Comparison of ENCODE assay signal across 12 cellular contexts in the genomic region with DNA sequence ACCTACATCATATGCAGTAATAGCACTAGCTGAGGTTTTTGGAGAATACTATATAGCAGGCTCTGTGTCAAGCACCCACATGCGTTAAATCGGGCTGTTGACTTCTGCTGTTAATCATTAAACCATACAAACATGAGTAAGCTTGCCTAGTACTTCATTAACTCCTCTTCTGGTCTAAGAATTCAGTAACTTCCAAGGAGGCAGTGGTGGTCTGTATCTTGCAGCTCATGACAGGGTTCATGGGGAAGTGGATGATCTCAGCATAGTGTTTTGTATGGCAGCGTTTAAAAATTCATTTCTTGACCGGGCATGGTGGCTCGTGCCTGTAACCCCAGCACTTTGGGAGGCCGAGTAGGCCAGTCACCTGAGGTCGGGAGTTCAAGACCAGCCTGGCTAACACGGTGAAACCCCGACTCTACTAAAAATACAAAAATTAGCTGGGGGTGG. TPM values are rescaled to one million over a fixed set of nuclear protein-coding genes. Genes with fewer than 3 reads are reported as not detected.
DNase-seq lines count a peak whose midpoint lies in the region; ATAC-seq and TF ChIP-seq lines count a peak whose summit lies in the region.
"Had no signal": no experiment of that assay in that cellular context is flagged by ENCODE, and none has a peak within 500 bp of the region (broad histone marks: within the 10 kb centered on the region; RNA-seq: fewer than 3 reads in every experiment).

TSS of gene HAVCR1 (minus strand) at position 24 of the 447 bp plus-strand sequence. CDS start 1,173 bp downstream, outside the sequence.

- no peak within 1 kb of the TSS for H4K12ac ChIP-seq in trophoblast cell (ENCODE audit: low read depth, low read length)

- H3K4me1 ChIP-seq in duodenal mucosa (ENCODE audit: control insufficient read depth in 1 of 2, insufficient read depth in 2 of 2, low read length in 2 of 2) (peaks cover 0 to 4% of the 10 kb centered on the region in 2 donors), right atrium auricular region (no peaks in the 10 kb centered on the region), tibial artery (no peaks in the 10 kb centered on the region), trophoblast cell (ENCODE audit: control insufficient read depth in 1 of 2, insufficient read depth in 2 of 2, low read length in 2 of 2) (no peaks in the 10 kb centered on the region)
- H3K4me1 ChIP-seq: suprapubic skin had no signal

- H2BK12ac ChIP-seq in trophoblast cell (ENCODE audit: low read length): no peak within 1 kb of the TSS

- H3K4me3 ChIP-seq in duodenal mucosa (ENCODE audit: low read depth in 1 of 2, low read length in 2 of 2) (no peak within 1 kb of the TSS), right atrium auricular region (no peak within 1 kb of the TSS), tibial artery (no peak within 1 kb of the TSS), trophoblast cell (ENCODE audit: low read depth, low read length) (no peak within 1 kb of the TSS)
- H3K4me3 ChIP-seq: suprapubic skin had no signal

- no CpG with 5 or more reads among the region's 9 CpGs for WGBS in trophoblast cell (ENCODE audit: extremely low coverage, insufficient coverage, insufficient read length)

- H3K79me1 ChIP-seq in trophoblast cell (ENCODE audit: low read length): no peaks in the 10 kb centered on the region

- H3K27me3 ChIP-seq in duodenal mucosa (ENCODE audit: control insufficient read depth in 1 of 2, insufficient read depth in 2 of 2, low read length in 2 of 2) (no peaks in the 10 kb centered on the region), right atrium auricular region (no peaks in the 10 kb centered on the region), tibial artery (no peaks in the 10 kb centered on the region), trophoblast cell (ENCODE audit: insufficient read depth, low read length) (no peaks in the 10 kb centered on the region)
- H3K27me3 ChIP-seq: brain microvascular endothelial cell, suprapubic skin had no signal

- H3K9me3 ChIP-seq in duodenal mucosa (ENCODE audit: control insufficient read depth in 1 of 2, low read length in 2 of 2) (no peaks in the 10 kb centered on the region), right atrium auricular region (no peaks in the 10 kb centered on the region), tibial artery (no peaks in the 10 kb centered on the region), trophoblast cell (ENCODE audit: insufficient read depth, low read depth, low read length) (no peaks in the 10 kb centered on the region)
- H3K9me3 ChIP-seq: SK-N-SH, suprapubic skin had no signal

- no peak within 1 kb of the TSS for H3K23ac ChIP-seq in trophoblast cell (ENCODE audit: low read length)

- no peak within 1 kb of the TSS for H2BK5ac ChIP-seq in trophoblast cell (ENCODE audit: low read depth, low read length, poor library complexity)

- no peak within 1 kb of the TSS for H2AFZ ChIP-seq in trophoblast cell (ENCODE audit: insufficient read depth, low read length, poor library complexity)

- no peak within 1 kb of the TSS for H3K4ac ChIP-seq in trophoblast cell (ENCODE audit: low read depth, low read length)

- DNase-seq in renal cortical epithelial cell (ENCODE audit: low read depth): peak; percentile 100
- DNase-seq in right atrium auricular region (ENCODE audit: low spot score): no peak
- no peak for DNase-seq in tibial artery
- no peak for DNase-seq in islet precursor cell
- no peak for DNase-seq in trophoblast cell
- DNase-seq: brain microvascular endothelial cell, NCI-H187 treated with DMSO at 0.1 percent for 48 hours, SK-N-SH had no signal

- H3K36me3 ChIP-seq in duodenal mucosa (ENCODE audit: control insufficient read depth in 1 of 2, insufficient read depth in 2 of 2, low read length in 2 of 2) (no peaks in the 10 kb centered on the region), right atrium auricular region (no peaks in the 10 kb centered on the region), tibial artery (no peaks in the 10 kb centered on the region), trophoblast cell (ENCODE audit: control insufficient read depth in 1 of 2, insufficient read depth in 2 of 2, low read length in 2 of 2) (no peaks in the 10 kb centered on the region)
- H3K36me3 ChIP-seq: brain microvascular endothelial cell, suprapubic skin had no signal

- no peak within 1 kb of the TSS for H2BK120ac ChIP-seq in trophoblast cell (ENCODE audit: insufficient read depth, low read length, poor library complexity)

- no peaks in the 10 kb centered on the region for H3K79me2 ChIP-seq in trophoblast cell (ENCODE audit: control insufficient read depth, insufficient read depth, low read length, poor library complexity)

- H3K9ac ChIP-seq in duodenal mucosa (ENCODE audit: low read depth in 1 of 2, low read length in 2 of 2) (no peak within 1 kb of the TSS), trophoblast cell (ENCODE audit: low read length) (no peak within 1 kb of the TSS)
- H3K9ac ChIP-seq: SK-N-SH had no signal

- H4K8ac ChIP-seq in trophoblast cell (ENCODE audit: low read depth, low read length): no peak within 1 kb of the TSS

- no peak within 1 kb of the TSS for H3K4me2 ChIP-seq in trophoblast cell (ENCODE audit: low read length)
- H3K4me2 ChIP-seq: SK-N-SH had no signal

- peak within 1 kb of the TSS; percentile 25 for H3K27ac ChIP-seq in duodenal mucosa (ENCODE audit: low read depth, low read length)
- H3K27ac ChIP-seq in right atrium auricular region: no peak within 1 kb of the TSS
- no peak within 1 kb of the TSS for H3K27ac ChIP-seq in tibial artery
- no peak within 1 kb of the TSS for H3K27ac ChIP-seq in trophoblast cell (ENCODE audit: low read depth, low read length)
- H3K27ac ChIP-seq: brain microvascular endothelial cell, suprapubic skin had no signal

- H4K91ac ChIP-seq in trophoblast cell (ENCODE audit: low read depth, low read length): no peak within 1 kb of the TSS

- intact Hi-C loops in tibial artery (cut with DNase I; ENCODE audit: low total_unique reads): no loop called here

- H3K14ac ChIP-seq in trophoblast cell (ENCODE audit: low read length): no peak within 1 kb of the TSS

- H3K18ac ChIP-seq in trophoblast cell (ENCODE audit: low read length): no peak within 1 kb of the TSS

- no peak within 1 kb of the TSS for H2AK5ac ChIP-seq in trophoblast cell (ENCODE audit: low read length)

- TF ChIP-seq CTCF in right atrium auricular region (IDR thresholded peaks at IDR 0.05) (no peak), tibial artery (IDR thresholded peaks at IDR 0.05) (no peak)

- ATAC-seq in GM19397 (IDR thresholded peaks at IDR 0.05; ENCODE audit: unreplicated experiment): peak; percentile 50
- peak; percentile 60 for ATAC-seq in HG03159 (IDR thresholded peaks at IDR 0.05; ENCODE audit: unreplicated experiment)

RNA-seq across cellular contexts. Expression of gene HAVCR1, which starts in this region (rescaled TPM):
- 289 and 397 TPM in 2 replicates for total RNA-seq in renal cortical epithelial cell
- total RNA-seq in right atrium auricular region: not detected
- polyA plus RNA-seq in trophoblast cell (2013): 0.83 and 1.1 TPM in 2 replicates
- total RNA-seq: suprapubic skin had no signal
- polyA plus RNA-seq: SK-N-SH had no signal

Comparison
In these comparisons a context has a peak if more than half of its experiments do, and no peak if none do; other contexts are left out.
1. RNA of gene HAVCR1 (total RNA-seq): 289 to 397 TPM in renal cortical epithelial cell; not detected in right atrium auricular region; every median in the first group is over 100 times any median in the second.